9 cellular contexts compared by ENCODE assay signal in the genomic region with DNA sequence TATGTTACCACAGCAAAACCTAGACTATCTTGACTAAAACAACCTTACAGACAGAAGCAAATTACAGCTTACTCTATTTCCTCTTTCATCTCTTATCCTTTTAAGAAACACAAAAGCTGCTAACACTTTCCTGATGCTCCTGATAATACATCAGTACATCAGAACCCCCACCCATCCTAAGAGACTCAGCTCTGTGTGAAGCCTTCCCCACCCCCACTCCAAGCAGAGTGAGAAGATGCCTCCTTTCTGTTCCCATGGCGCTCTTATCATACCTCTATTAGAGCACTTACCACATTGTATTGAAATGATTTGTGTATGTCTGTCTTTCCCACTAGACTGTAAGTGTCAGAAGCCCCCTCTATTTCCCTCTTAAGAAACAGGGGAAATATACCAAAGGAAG. TPM values are rescaled to one million over a fixed set of nuclear protein-coding genes. Genes with fewer than 3 reads are reported as not detected.
"Had no signal": no experiment of that assay in that cellular context is flagged by ENCODE, and none has a peak within 500 bp of the region (broad histone marks: within the 10 kb centered on the region; RNA-seq: fewer than 3 reads in every experiment).

No MANE protein-coding gene starts in this region.

- H3K4me3 Mint-ChIP-seq: GM23338, H9, HFFc6 had no signal

- H3K27ac ChIP-seq: GM23248 had no signal

- H3K9me3 Mint-ChIP-seq: GM23338, H9, HFFc6 had no signal

- H3K9ac ChIP-seq: GM23248 had no signal

- ATAC-seq: GM23338, HCT116 had no signal

- H3K4me2 ChIP-seq: GM23338 had no signal

- H3K27ac Mint-ChIP-seq: GM23338, H9, HFFc6 had no signal

- H3K4me3 ChIP-seq: GM23248, GM23338, HAP-1 had no signal

- DNase-seq: GM23248, GOT3, H7, H9, HCEC 1CT, HFFc6 had no signal

- H3K36me3 ChIP-seq: HAP-1 had no signal

- H3K9me3 ChIP-seq: HAP-1 had no signal

- H3K4me1 ChIP-seq: HAP-1 had no signal

- H2AFZ ChIP-seq: GM23248, GM23338 had no signal

RNA-seq across cellular contexts. Expression of gene HS3ST2, which starts 42.4 kb away (rescaled TPM):
- total RNA-seq: GM23248, HFFc6 had no signal
- polyA plus RNA-seq: GM23248 had no signal
